ENCODE assay signal across 8 cellular contexts in the genomic region with DNA sequence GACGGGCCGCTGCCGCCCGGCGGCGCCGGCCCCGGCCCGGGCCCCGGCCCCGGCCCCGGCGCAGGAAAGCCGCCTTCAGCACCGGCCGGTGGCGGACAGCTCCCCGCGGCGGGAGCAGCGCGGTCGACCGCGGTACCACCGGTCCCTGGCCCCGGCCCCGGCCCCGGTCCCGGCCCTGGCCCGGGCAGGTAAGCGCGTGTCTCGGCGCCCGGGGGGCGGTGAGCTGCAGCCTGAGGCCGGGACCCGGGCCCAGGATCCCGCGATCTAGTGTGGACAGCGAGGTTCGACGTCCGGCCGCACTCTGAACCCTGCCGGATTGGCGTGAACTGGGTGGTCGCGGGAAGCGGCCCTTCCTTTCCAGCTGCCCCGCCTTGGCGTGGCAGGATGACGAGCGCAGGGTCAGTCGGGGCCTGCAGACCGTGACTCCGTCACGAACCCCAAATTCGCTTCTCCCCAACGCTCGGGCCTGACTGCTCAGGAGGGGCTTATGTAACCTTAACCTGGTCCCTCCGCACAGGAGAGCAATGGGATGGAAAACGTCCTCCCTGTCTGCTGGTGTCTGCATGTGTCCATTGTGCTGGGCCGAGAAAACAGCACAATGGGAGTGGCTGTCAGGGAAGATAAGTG. TPM values are rescaled to one million over a fixed set of nuclear protein-coding genes. Genes with fewer than 3 reads are reported as not detected.
DNase-seq lines count a peak whose midpoint lies in the region; ATAC-seq and TF ChIP-seq lines count a peak whose summit lies in the region.

No MANE protein-coding gene starts in this region.

- peak overlapping the region in 9 of 11 experiments; percentile 11 to 82 (median 67); a peak in 10 of 22 replicates for H3K9ac ChIP-seq in BLaER1 treated with 17β-estradiol and CSF1 and Interleukin-3, amounts not matched to agents 10 nM and 100 nM
- 0 out of 2 replicates have a peak overlapping the region, but pooled peaks have one; percentile 21 for H3K9ac ChIP-seq in HUES48 (ENCODE audit: low read depth, low read length)
- no peak overlapping the region for H3K9ac ChIP-seq in fibroblast of lung (ENCODE audit: insufficient read depth, low read length)
- peak overlapping the region; percentile 46 for H3K9ac ChIP-seq in neuronal stem cell (ENCODE audit: low read depth, low read length, poor library complexity)

- peaks cover 29 to 41% (median 35%) of the 10 kb centered on the region in 10 experiments for H3K4me1 ChIP-seq in BLaER1 treated with 17β-estradiol and CSF1 and Interleukin-3, amounts not matched to agents 10 nM and 100 nM
- H3K4me1 ChIP-seq in HUES48 (ENCODE audit: control insufficient read depth, insufficient read depth, low read length) (peaks cover 15% of the 10 kb centered on the region), fibroblast of lung (ENCODE audit: control insufficient read depth, extremely low read depth, insufficient read depth, low read length) (peaks cover 2% of the 10 kb centered on the region), neuronal stem cell (ENCODE audit: control insufficient read depth in 2 of 2, insufficient read depth in 1 of 2, low read depth in 1 of 2, low read length in 2 of 2) (peaks cover 6 to 19% of the 10 kb centered on the region in 2 donors), uterus (no peaks in the 10 kb centered on the region)

- peaks cover 0 to 1% of the 10 kb centered on the region in 2 donors for H3K36me3 Mint-ChIP-seq in CD14-positive monocyte

- peak overlapping the region; percentile 60 to 78 (median 66) for H3K4me3 ChIP-seq in BLaER1 treated with 17β-estradiol and CSF1 and Interleukin-3, amounts not matched to agents 10 nM and 100 nM
- H3K4me3 ChIP-seq in HUES48 (ENCODE audit: low read depth, low read length), result peak overlapping the region; percentile 93
- peak overlapping the region in 2 of 4 experiments; percentile 4 to 45 for H3K4me3 ChIP-seq in fibroblast of lung (replicated peaks in 1 of 4; ENCODE audit: control extremely low read depth in 1 of 4, insufficient read depth in 1 of 4, low read depth in 3 of 4, low read length in 4 of 4)
- H3K4me3 ChIP-seq in neuronal stem cell (ENCODE audit: low read length in 2 of 2), result peak overlapping the region; percentile 55 to 77
- H3K4me3 ChIP-seq in uterus, result peak overlapping the region; percentile 32 to 93

- peak overlapping the region in 1 of 2 donors; percentile 84 for H3K4me3 Mint-ChIP-seq in CD14-positive monocyte

- H3K27me3 ChIP-seq in BLaER1 treated with 17β-estradiol and CSF1 and Interleukin-3, amounts not matched to agents 10 nM and 100 nM, result peaks cover 24 to 33% (median 28%) of the 10 kb centered on the region in 11 experiments
- H3K27me3 ChIP-seq in HUES48 (ENCODE audit: control insufficient read depth, insufficient read depth, low read length) (peaks cover 13% of the 10 kb centered on the region), fibroblast of lung (ENCODE audit: control insufficient read depth, insufficient read depth, low read length) (peaks cover 12% of the 10 kb centered on the region), neuronal stem cell (ENCODE audit: control insufficient read depth in 3 of 3, insufficient read depth in 3 of 3, low read depth in 1 of 3, low read length in 3 of 3) (peaks cover 0 to 5% (median 0%) of the 10 kb centered on the region in 3 experiments), uterus (no peaks in the 10 kb centered on the region)

- no peak overlapping the region for H3K4ac ChIP-seq in neuronal stem cell (ENCODE audit: low read length)

- H3K27ac ChIP-seq in BLaER1 treated with 17β-estradiol and CSF1 and Interleukin-3, amounts not matched to agents 10 nM and 100 nM, result no peak overlapping the region
- H3K27ac ChIP-seq in HUES48 (ENCODE audit: low read depth, low read length) (no peak overlapping the region), fibroblast of lung (ENCODE audit: insufficient read depth, low read length) (no peak overlapping the region), neuronal stem cell (replicated peaks; ENCODE audit: low read length) (no peak overlapping the region), uterus (peak overlapping the region in 1 of 2 donors; percentile 79)

- peak; percentile 38 for ATAC-seq in GM19467 (IDR thresholded peaks at IDR 0.05; ENCODE audit: unreplicated experiment)

- H4K91ac ChIP-seq in neuronal stem cell (ENCODE audit: low read depth, low read length, poor library complexity), result no peak overlapping the region

- intact Hi-C loops in uterus (cut with DNase I; ENCODE audit: low total_unique reads) (no loop called here), CD14-positive monocyte (cut with micrococcal nuclease) (no loop called here)

- peaks cover 45 to 71% (median 55%) of the 10 kb centered on the region in 3 donors for H3K27me3 Mint-ChIP-seq in CD14-positive monocyte (ENCODE audit: low read depth in 3 of 3)

- H3K79me1 ChIP-seq in neuronal stem cell (ENCODE audit: low read depth, low read length), result no peaks in the 10 kb centered on the region

- H3K4me1 Mint-ChIP-seq in CD14-positive monocyte, result peaks cover 13% of the 10 kb centered on the region

- no peak overlapping the region for H4K8ac ChIP-seq in neuronal stem cell (ENCODE audit: low read depth, low read length)

- no peak overlapping the region for H2BK5ac ChIP-seq in neuronal stem cell (ENCODE audit: low read length)

- H3K9me3 ChIP-seq in BLaER1 treated with 17β-estradiol and CSF1 and Interleukin-3, amounts not matched to agents 10 nM and 100 nM (replicated peaks in 1 of 11), result peaks cover 0 to 6% (median 0%) of the 10 kb centered on the region in 11 experiments; a peak in 1 of 22 replicates
- H3K9me3 ChIP-seq in HUES48 (ENCODE audit: control insufficient read depth, insufficient read depth, low read length) (no peaks in the 10 kb centered on the region), fibroblast of lung (ENCODE audit: control insufficient read depth, insufficient read depth, low read depth, low read length) (no peaks in the 10 kb centered on the region), neuronal stem cell (replicated peaks in 1 of 2; ENCODE audit: control insufficient read depth in 2 of 2, insufficient read depth in 1 of 2, low read depth in 1 of 2, low read length in 2 of 2) (no peaks in the 10 kb centered on the region), uterus (no peaks in the 10 kb centered on the region)

- no peak overlapping the region for H3K18ac ChIP-seq in neuronal stem cell (ENCODE audit: low read length)

- no peak overlapping the region for H2AK5ac ChIP-seq in neuronal stem cell (ENCODE audit: low read depth, low read length)

- H3K27ac Mint-ChIP-seq in CD14-positive monocyte, result no peak overlapping the region

- H3K79me2 ChIP-seq in fibroblast of lung (ENCODE audit: control insufficient read depth, insufficient read depth, low read length), result no peaks in the 10 kb centered on the region

- no CpG with 5 or more reads among the region's 65 CpGs for WGBS in neuronal stem cell (ENCODE audit: extremely low coverage in 2 of 2, insufficient read length in 2 of 2, insufficient replicate concordance in 1 of 2), 2 donors

- no peak overlapping the region for H3K14ac ChIP-seq in neuronal stem cell (ENCODE audit: low read length)

- peak overlapping the region; percentile 92 to 99 (median 97) for H3K4me2 ChIP-seq in BLaER1 treated with 17β-estradiol and CSF1 and Interleukin-3, amounts not matched to agents 10 nM and 100 nM
- H3K4me2 ChIP-seq in fibroblast of lung (ENCODE audit: extremely low read depth, insufficient read depth, low read length), result peak overlapping the region; percentile 52
- H3K4me2 ChIP-seq in neuronal stem cell (ENCODE audit: insufficient read depth, low read length, poor library complexity, severe bottlenecking), result peak overlapping the region; percentile 90

- peak overlapping the region; percentile 0 for H3K23ac ChIP-seq in neuronal stem cell (ENCODE audit: low read depth, low read length, poor library complexity)

- H2AFZ ChIP-seq in fibroblast of lung (ENCODE audit: low read length) (no peak overlapping the region), neuronal stem cell (ENCODE audit: low read length) (peak overlapping the region; percentile 91)

- H4K20me1 ChIP-seq in BLaER1 treated with 17β-estradiol and CSF1 and Interleukin-3, amounts not matched to agents 10 nM and 100 nM, result peaks cover 0 to 25% (median 0%) of the 10 kb centered on the region in 11 experiments; a peak in 5 of 22 replicates
- H4K20me1 ChIP-seq in fibroblast of lung (ENCODE audit: control insufficient read depth, extremely low read depth, insufficient read depth, low read length), result no peaks in the 10 kb centered on the region

- no peak overlapping the region for H2BK15ac ChIP-seq in neuronal stem cell (ENCODE audit: low read length)

- TF ChIP-seq CTCF in fibroblast of lung (conservative IDR thresholded peaks at IDR 0.05 in 1 of 2, IDR thresholded peaks at IDR 0.05 in 1 of 2; ENCODE audit: low read depth in 1 of 2, low read length in 2 of 2) (no peak), uterus (IDR thresholded peaks at IDR 0.05) (no peak), CD14-positive monocyte (IDR thresholded peaks at IDR 0.05) (no peak)

- peaks cover 2 to 21% (median 6%) of the 10 kb centered on the region in 7 donors for H3K9me3 Mint-ChIP-seq in CD14-positive monocyte

- H2BK120ac ChIP-seq in neuronal stem cell (ENCODE audit: low read depth, low read length), result no peak overlapping the region

- peak in 2 of 3 experiments; percentile 18 to 26 for DNase-seq in activated CD8-positive, alpha-beta memory T cell treated with anti-CD3 and anti-CD28 coated beads for 48 hours (ENCODE audit: low read depth in 2 of 3, low spot score in 2 of 3)
- peak in 1 of 2 donors; percentile 25 for DNase-seq in fibroblast of lung (ENCODE audit: low read depth in 2 of 2)
- peak; percentile 79 for DNase-seq in neuronal stem cell (ENCODE audit: low spot score)
- no peak for DNase-seq in uterus
- no peak for DNase-seq in CD14-positive monocyte (ENCODE audit: low spot score)

- no peak for TF ChIP-seq POLR2A in uterus (IDR thresholded peaks at IDR 0.05)

- H2BK12ac ChIP-seq in neuronal stem cell (ENCODE audit: low read length), result no peak overlapping the region

- no peaks in the 10 kb centered on the region for H3K36me3 ChIP-seq in BLaER1 treated with 17β-estradiol and CSF1 and Interleukin-3, amounts not matched to agents 10 nM and 100 nM
- no peaks in the 10 kb centered on the region for H3K36me3 ChIP-seq in HUES48 (ENCODE audit: control insufficient read depth, insufficient read depth, low read length)
- no peaks in the 10 kb centered on the region for H3K36me3 ChIP-seq in fibroblast of lung (ENCODE audit: control insufficient read depth, insufficient read depth, low read length)
- no peaks in the 10 kb centered on the region for H3K36me3 ChIP-seq in neuronal stem cell (replicated peaks in 1 of 2; ENCODE audit: control insufficient read depth in 2 of 2, insufficient read depth in 2 of 2, low read length in 2 of 2)
- H3K36me3 ChIP-seq in uterus, result no peaks in the 10 kb centered on the region

RNA-seq across cellular contexts. Expression of a gene that starts 0.5 kb away (rescaled TPM):
- under 0.01 TPM in 2 replicates for total RNA-seq in fibroblast of lung
- polyA plus RNA-seq in fibroblast of lung, result 0.01 TPM in 2 replicates
- 0.01 and 0.02 TPM in 2 replicates for polyA plus RNA-seq in fibroblast of lung (2012)
- polyA minus RNA-seq in fibroblast of lung (ENCODE audit: low replicate concordance), result 0.08 and 0.15 TPM in 2 replicates
- polyA plus RNA-seq in neuronal stem cell (2013, experiment 1 of 2), result 0.14 TPM
- polyA plus RNA-seq in neuronal stem cell (2013, experiment 2 of 2), result 0.12 TPM
- total RNA-seq in uterus, result under 1 TPM; 0.29 to 0.95 (median 0.60) TPM
- not detected for polyA plus RNA-seq in CD14-positive monocyte

Comparison
In these comparisons a context has a peak if more than half of its experiments do, and no peak if none do; other contexts are left out.
1. DNase-seq: peak in activated CD8-positive, alpha-beta memory T cell treated with anti-CD3 and anti-CD28 coated beads for 48 hours (2 of 3) and neuronal stem cell (single experiment); none in uterus (0 of 2) and CD14-positive monocyte (single experiment).
2. Peak in every context shown above with its lines, with median percentiles within 50 percentile points of each other: H3K4me2 ChIP-seq.